ENCODE assay signal across 19 cellular contexts in the genomic region with DNA sequence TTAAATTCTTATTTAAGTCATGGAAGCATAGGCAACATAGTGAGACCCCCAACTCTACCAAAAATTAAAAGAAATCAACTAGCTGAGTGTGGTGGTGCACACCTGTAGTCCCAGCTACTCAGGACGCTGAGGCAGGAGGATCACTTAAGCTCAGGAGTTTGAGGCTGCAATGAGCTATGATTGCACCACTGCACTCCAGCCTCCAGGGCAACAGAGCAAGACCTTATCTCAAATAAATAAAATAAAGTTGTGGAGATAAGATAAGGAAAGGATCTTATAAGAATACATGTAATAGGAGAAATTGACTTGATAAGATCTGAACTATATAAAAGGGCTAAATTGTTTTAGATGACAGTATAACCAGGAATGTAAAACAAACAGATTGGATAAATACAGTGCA. TPM values are rescaled to one million over a fixed set of nuclear protein-coding genes. Genes with fewer than 3 reads are reported as not detected.
A peak's percentile ranks its signal among the peaks of the same experiment; 100 is the strongest.
DNase-seq lines count a peak whose midpoint lies in the region; ATAC-seq and TF ChIP-seq lines count a peak whose summit lies in the region.
"Had no signal": no experiment of that assay in that cellular context is flagged by ENCODE, and none has a peak within 500 bp of the region (broad histone marks: within the 10 kb centered on the region; RNA-seq: fewer than 3 reads in every experiment).

No MANE protein-coding gene starts in this region.

- no peaks in the 10 kb centered on the region for H3K9me3 ChIP-seq in transverse colon
- H3K9me3 ChIP-seq: spleen had no signal

- intact Hi-C loops in transverse colon (cut with DNase I; ENCODE audit: low total_unique reads) = no loop called here

- H3K27me3 ChIP-seq in brain microvascular endothelial cell (replicated peaks) (no peaks in the 10 kb centered on the region), transverse colon (peaks cover 78% of the 10 kb centered on the region)

- H3K36me3 Mint-ChIP-seq in activated T-cell treated with anti-CD3 and anti-CD28 coated beads, Interleukin-2, amount 50 U/mL, for 4 hours (ENCODE audit: insufficient read depth) = no peaks in the 10 kb centered on the region
- H3K36me3 Mint-ChIP-seq: activated naive CD8-positive, alpha-beta T cell treated with anti-CD3 and anti-CD28 coated beads, Interleukin-2, amount 10 ng/mL, durations not matched to agents 7 days and 5 days had no signal

- TF ChIP-seq EP300 in transverse colon (IDR thresholded peaks at IDR 0.05; ENCODE audit: low read depth) = no peak

- WGBS in transverse colon (ENCODE audit: low coverage in 1 of 2), 2 donors = 39 to 40% methylated on average over 1 of the region's 1 CpG

- no peaks in the 10 kb centered on the region for H3K27me3 Mint-ChIP-seq in activated T-cell treated with anti-CD3 and anti-CD28 coated beads, Interleukin-2, amount 50 U/mL, for 4 hours (ENCODE audit: low read depth)

- no peak for DNase-seq in activated T-cell treated with anti-CD3 and anti-CD28 coated beads, Interleukin-2, amount 50 U/mL, for 4 hours
- DNase-seq in activated T-cell treated with anti-CD3 and anti-CD28 coated beads for 4 hours (no peak), NAMALWA (ENCODE audit: low spot score) (peak; percentile 23), brain microvascular endothelial cell (peak; percentile 32), transverse colon (no peak), G401 (ENCODE audit: low spot score) (no peak), NCI-H774 (lab: John Stamatoyannopoulos, UW) (no peak), NCI-H1048 (lab: John Stamatoyannopoulos, UW) (no peak)
- DNase-seq: activated naive CD8-positive, alpha-beta T cell treated with anti-CD3 and anti-CD28 coated beads, Interleukin-2, amount 10 ng/mL, durations not matched to agents 7 days and 5 days; effector CD4-positive, alpha-beta T cell; GDM1; kidney; mesendoderm; NCI-H2081; NCI-H510A treated with DMSO at 0.1 percent for 48 hours; Right ventricle myocardium superior; spleen had no signal

- peak overlapping the region; percentile 12 for H3K4me3 Mint-ChIP-seq in activated T-cell treated with anti-CD3 and anti-CD28 coated beads, Interleukin-2, amount 50 U/mL, for 4 hours
- H3K4me3 Mint-ChIP-seq: activated naive CD8-positive, alpha-beta T cell treated with anti-CD3 and anti-CD28 coated beads, Interleukin-2, amount 10 ng/mL, durations not matched to agents 7 days and 5 days had no signal

- H3K27ac ChIP-seq in brain microvascular endothelial cell = no peak overlapping the region
- H3K27ac ChIP-seq in transverse colon = no peak overlapping the region
- H3K27ac ChIP-seq: cardiac muscle cell had no signal

- peaks cover 63% of the 10 kb centered on the region for H3K4me1 Mint-ChIP-seq in activated T-cell treated with anti-CD3 and anti-CD28 coated beads, Interleukin-2, amount 50 U/mL, for 4 hours (ENCODE audit: low read depth)

- no peak for ATAC-seq in activated T-cell treated with anti-CD3 and anti-CD28 coated beads, Interleukin-2, amount 50 U/mL, for 4 hours

- H3K4me3 ChIP-seq in brain microvascular endothelial cell (ENCODE audit: low read depth, low read length) = no peak overlapping the region
- H3K4me3 ChIP-seq in transverse colon = no peak overlapping the region
- H3K4me3 ChIP-seq: cardiac muscle cell had no signal

- H3K9me3 Mint-ChIP-seq in activated T-cell treated with anti-CD3 and anti-CD28 coated beads, Interleukin-2, amount 50 U/mL, for 4 hours = no peaks in the 10 kb centered on the region
- H3K9me3 Mint-ChIP-seq: activated naive CD8-positive, alpha-beta T cell treated with anti-CD3 and anti-CD28 coated beads, Interleukin-2, amount 10 ng/mL, durations not matched to agents 7 days and 5 days; T-helper 1 cell treated with Interleukin-12 subunit alpha and Interleukin-12 subunit beta and Interleukin-4 antibody, amounts not matched to agents 30 μg/mL and 1 μg/mL, for 36 hours had no signal

- in situ Hi-C loops in brain microvascular endothelial cell (cut with HindIII; ENCODE audit: low pct_ligation_motif_present, low sequenced_read_pairs) (no loop called here), transverse colon (cut with MboI; ENCODE audit: low pct_ligation_motif_present in 1 of 4, low pct_unique_long_range_greater_than_20kb in 1 of 4, low sequenced_read_pairs in 3 of 4) (no loop called here), G401 (cut with HindIII; ENCODE audit: low sequenced_read_pairs) (no loop called here)

- no peak for TF ChIP-seq POLR2A in transverse colon (IDR thresholded peaks at IDR 0.05)

- TF ChIP-seq CTCF in brain microvascular endothelial cell (IDR thresholded peaks at IDR 0.05; ENCODE audit: low read depth, low read length, missing control alignments) (peak; percentile 23), transverse colon (IDR thresholded peaks at IDR 0.05) (peak in 3 of 5 experiments; percentile 10 to 45 (median 26))

- peaks cover 4 to 35% (median 19%) of the 10 kb centered on the region in 4 donors for H3K4me1 ChIP-seq in transverse colon

- H3K36me3 ChIP-seq in brain microvascular endothelial cell (replicated peaks) (no peaks in the 10 kb centered on the region), transverse colon (no peaks in the 10 kb centered on the region)
- H3K36me3 ChIP-seq: cardiac muscle cell, spleen had no signal

RNA-seq across cellular contexts. Expression of gene BATF3, which starts 2.3 kb away (rescaled TPM):
- total RNA-seq in activated T-cell treated with anti-CD3 and anti-CD28 coated beads, Interleukin-2, amount 50 U/mL, for 4 hours = 10 to 100 TPM; 54.2 to 75.8 (median 64.8) TPM
- 1 to 10 TPM in 1 of 4 donors, under 1 TPM in 2, not detected in 1; 0.14 to 2.8 (median 0.64) TPM for total RNA-seq in transverse colon
- total RNA-seq in G401 (2014; rRNA removed; shearing (Covaris generic)) = 7.7 and 10.2 TPM in 2 replicates

Comparison
In these comparisons a context has a peak if more than half of its experiments do, and no peak if none do; other contexts are left out.
1. DNase-seq: peak in NAMALWA (single experiment) and brain microvascular endothelial cell (single experiment); none in activated T-cell treated with anti-CD3 and anti-CD28 coated beads, Interleukin-2, amount 50 U/mL, for 4 hours (single experiment), activated T-cell treated with anti-CD3 and anti-CD28 coated beads for 4 hours (single experiment), transverse colon (single experiment), G401 (single experiment), NCI-H774 (single experiment) and NCI-H1048 (single experiment).